Comparison of ENCODE assay signal across 1 cellular context in genomic region chr2:239268082-239268481, GRCh38.
TF ChIP-seq lines count a peak whose summit lies in the region.

No MANE protein-coding gene starts in this region.

TF ChIP-seq in GM23338, 12 proteins besides CTCF, POLR2A, EP300 and RAD21 (continued from another document):
- TF ChIP-seq, protein P1, sequence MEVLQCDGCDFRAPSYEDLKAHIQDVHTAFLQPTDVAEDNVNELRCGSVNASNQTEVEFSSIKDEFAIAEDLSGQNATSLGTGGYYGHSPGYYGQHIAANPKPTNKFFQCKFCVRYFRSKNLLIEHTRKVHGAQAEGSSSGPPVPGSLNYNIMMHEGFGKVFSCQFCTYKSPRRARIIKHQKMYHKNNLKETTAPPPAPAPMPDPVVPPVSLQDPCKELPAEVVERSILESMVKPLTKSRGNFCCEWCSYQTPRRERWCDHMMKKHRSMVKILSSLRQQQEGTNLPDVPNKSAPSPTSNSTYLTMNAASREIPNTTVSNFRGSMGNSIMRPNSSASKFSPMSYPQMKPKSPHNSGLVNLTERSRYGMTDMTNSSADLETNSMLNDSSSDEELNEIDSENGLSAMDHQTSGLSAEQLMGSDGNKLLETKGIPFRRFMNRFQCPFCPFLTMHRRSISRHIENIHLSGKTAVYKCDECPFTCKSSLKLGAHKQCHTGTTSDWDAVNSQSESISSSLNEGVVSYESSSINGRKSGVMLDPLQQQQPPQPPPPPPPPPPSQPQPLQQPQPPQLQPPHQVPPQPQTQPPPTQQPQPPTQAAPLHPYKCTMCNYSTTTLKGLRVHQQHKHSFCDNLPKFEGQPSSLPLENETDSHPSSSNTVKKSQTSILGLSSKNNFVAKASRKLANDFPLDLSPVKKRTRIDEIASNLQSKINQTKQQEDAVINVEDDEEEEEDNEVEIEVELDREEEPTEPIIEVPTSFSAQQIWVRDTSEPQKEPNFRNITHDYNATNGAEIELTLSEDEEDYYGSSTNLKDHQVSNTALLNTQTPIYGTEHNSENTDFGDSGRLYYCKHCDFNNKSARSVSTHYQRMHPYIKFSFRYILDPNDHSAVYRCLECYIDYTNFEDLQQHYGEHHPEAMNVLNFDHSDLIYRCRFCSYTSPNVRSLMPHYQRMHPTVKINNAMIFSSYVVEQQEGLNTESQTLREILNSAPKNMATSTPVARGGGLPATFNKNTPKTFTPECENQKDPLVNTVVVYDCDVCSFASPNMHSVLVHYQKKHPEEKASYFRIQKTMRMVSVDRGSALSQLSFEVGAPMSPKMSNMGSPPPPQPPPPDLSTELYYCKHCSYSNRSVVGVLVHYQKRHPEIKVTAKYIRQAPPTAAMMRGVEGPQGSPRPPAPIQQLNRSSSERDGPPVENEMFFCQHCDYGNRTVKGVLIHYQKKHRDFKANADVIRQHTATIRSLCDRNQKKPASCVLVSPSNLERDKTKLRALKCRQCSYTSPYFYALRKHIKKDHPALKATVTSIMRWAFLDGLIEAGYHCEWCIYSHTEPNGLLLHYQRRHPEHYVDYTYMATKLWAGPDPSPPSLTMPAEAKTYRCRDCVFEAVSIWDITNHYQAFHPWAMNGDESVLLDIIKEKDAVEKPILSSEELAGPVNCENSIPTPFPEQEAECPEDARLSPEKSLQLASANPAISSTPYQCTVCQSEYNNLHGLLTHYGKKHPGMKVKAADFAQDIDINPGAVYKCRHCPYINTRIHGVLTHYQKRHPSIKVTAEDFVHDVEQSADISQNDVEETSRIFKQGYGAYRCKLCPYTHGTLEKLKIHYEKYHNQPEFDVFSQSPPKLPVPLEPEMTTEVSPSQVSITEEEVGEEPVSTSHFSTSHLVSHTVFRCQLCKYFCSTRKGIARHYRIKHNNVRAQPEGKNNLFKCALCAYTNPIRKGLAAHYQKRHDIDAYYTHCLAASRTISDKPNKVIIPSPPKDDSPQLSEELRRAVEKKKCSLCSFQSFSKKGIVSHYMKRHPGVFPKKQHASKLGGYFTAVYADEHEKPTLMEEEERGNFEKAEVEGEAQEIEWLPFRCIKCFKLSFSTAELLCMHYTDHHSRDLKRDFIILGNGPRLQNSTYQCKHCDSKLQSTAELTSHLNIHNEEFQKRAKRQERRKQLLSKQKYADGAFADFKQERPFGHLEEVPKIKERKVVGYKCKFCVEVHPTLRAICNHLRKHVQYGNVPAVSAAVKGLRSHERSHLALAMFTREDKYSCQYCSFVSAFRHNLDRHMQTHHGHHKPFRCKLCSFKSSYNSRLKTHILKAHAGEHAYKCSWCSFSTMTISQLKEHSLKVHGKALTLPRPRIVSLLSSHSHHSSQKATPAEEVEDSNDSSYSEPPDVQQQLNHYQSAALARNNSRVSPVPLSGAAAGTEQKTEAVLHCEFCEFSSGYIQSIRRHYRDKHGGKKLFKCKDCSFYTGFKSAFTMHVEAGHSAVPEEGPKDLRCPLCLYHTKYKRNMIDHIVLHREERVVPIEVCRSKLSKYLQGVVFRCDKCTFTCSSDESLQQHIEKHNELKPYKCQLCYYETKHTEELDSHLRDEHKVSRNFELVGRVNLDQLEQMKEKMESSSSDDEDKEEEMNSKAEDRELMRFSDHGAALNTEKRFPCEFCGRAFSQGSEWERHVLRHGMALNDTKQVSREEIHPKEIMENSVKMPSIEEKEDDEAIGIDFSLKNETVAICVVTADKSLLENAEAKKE (CRISPR knock-in tag; IDR thresholded peaks at IDR 0.05) = no peak
- no peak for TF ChIP-seq EZH2phosphoT487 (IDR thresholded peaks at IDR 0.05; ENCODE audit: unreplicated experiment)
